In genomic region chr14:64970776-64971451, GRCh38 we compare ENCODE assay signal across 8 cellular contexts.
A peak's percentile ranks its signal among the peaks of the same experiment; 100 is the strongest.
DNase-seq lines count a peak whose midpoint lies in the region; ATAC-seq lines count a peak whose summit lies in the region.

No MANE protein-coding gene starts in this region.

- no peak overlapping the region for H3K9ac ChIP-seq in muscle layer of colon (ENCODE audit: low read length)

- ATAC-seq in central memory CD8-positive, alpha-beta T cell (replicated peaks; ENCODE audit: extremely low read depth, poor library complexity, severe bottlenecking) = no peak
- ATAC-seq in GM21360 (IDR thresholded peaks at IDR 0.05; ENCODE audit: unreplicated experiment) (no peak), GM18520 (IDR thresholded peaks at IDR 0.05; ENCODE audit: unreplicated experiment) (no peak), GM19452 (IDR thresholded peaks at IDR 0.05; ENCODE audit: unreplicated experiment) (no peak)

- no peak overlapping the region for H2AFZ ChIP-seq in ACC112 (ENCODE audit: low read length, unreplicated experiment)

- H3K27ac Mint-ChIP-seq in central memory CD8-positive, alpha-beta T cell (ENCODE audit: low read depth) = no peak overlapping the region

- H3K27me3 Mint-ChIP-seq in central memory CD8-positive, alpha-beta T cell = no peaks in the 10 kb centered on the region

- H3K27ac ChIP-seq in ACC112 (ENCODE audit: low read depth, low read length) (no peak overlapping the region), muscle layer of colon (ENCODE audit: low read depth, low read length) (peak overlapping the region; percentile 23)

- H3K4me3 ChIP-seq in ACC112 (ENCODE audit: low read depth, low read length) (peak overlapping the region; percentile 82), muscle layer of colon (ENCODE audit: low read depth in 1 of 2, low read length in 2 of 2) (peak overlapping the region; percentile 57 to 63)

- H3K4me1 Mint-ChIP-seq in central memory CD8-positive, alpha-beta T cell = peaks cover 15% of the 10 kb centered on the region

- peak overlapping the region; percentile 70 for H3K4me3 Mint-ChIP-seq in central memory CD8-positive, alpha-beta T cell

- H3K36me3 ChIP-seq in ACC112 (ENCODE audit: insufficient read depth, low read length) (no peaks in the 10 kb centered on the region), muscle layer of colon (ENCODE audit: insufficient read depth, low read length) (no peaks in the 10 kb centered on the region)

- H3K9me3 ChIP-seq in muscle layer of colon (ENCODE audit: low read length) = no peaks in the 10 kb centered on the region

- H3K36me3 Mint-ChIP-seq in central memory CD8-positive, alpha-beta T cell (ENCODE audit: insufficient read depth) = peaks cover 6% of the 10 kb centered on the region

- no peaks in the 10 kb centered on the region for H3K9me3 Mint-ChIP-seq in central memory CD8-positive, alpha-beta T cell

- H3K4me1 ChIP-seq in ACC112 (ENCODE audit: control insufficient read depth, insufficient read depth, low read length, unreplicated experiment) (no peaks in the 10 kb centered on the region), muscle layer of colon (ENCODE audit: insufficient read depth, low read length) (peaks cover 12% of the 10 kb centered on the region)

- DNase-seq in HS-27A (ENCODE audit: low read depth) = peak; percentile 34
- no peak for DNase-seq in central memory CD8-positive, alpha-beta T cell (ENCODE audit: low spot score in 2 of 2)
- DNase-seq in NCI-H2107 (lab: John Stamatoyannopoulos, UW) = no peak

- H3K27me3 ChIP-seq in ACC112 (ENCODE audit: insufficient read depth, low read length) (no peaks in the 10 kb centered on the region), muscle layer of colon (ENCODE audit: control insufficient read depth in 1 of 2, insufficient read depth in 2 of 2, low read length in 2 of 2) (peaks cover 0 to 12% of the 10 kb centered on the region in 2 donors)

- no peaks in the 10 kb centered on the region for H3K79me2 ChIP-seq in ACC112 (ENCODE audit: control insufficient read depth, insufficient read depth, low read length, unreplicated experiment)
